ENCODE assay signal across 9 cellular contexts in the genomic region with DNA sequence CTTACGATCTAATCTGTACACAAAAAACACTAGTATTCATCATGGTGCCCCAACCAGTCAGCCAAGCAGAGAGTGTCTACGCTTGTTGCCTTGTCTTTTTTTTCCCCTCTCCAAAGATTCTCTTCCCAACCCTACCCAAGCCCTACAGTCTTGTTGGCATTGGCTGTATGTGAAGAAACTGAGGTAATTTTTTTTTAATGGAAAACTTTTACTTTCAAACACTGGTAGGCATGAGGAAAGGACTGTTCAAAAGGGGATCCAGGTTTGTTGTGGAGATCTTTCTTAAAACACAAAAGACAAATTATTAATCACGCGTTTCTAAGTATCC.
DNase-seq lines count a peak whose midpoint lies in the region; ATAC-seq and TF ChIP-seq lines count a peak whose summit lies in the region.
"Had no signal": no experiment of that assay in that cellular context is flagged by ENCODE, and none has a peak within 500 bp of the region (broad histone marks: within the 10 kb centered on the region; RNA-seq: fewer than 3 reads in every experiment).

No MANE protein-coding gene starts in this region.

- H3K4me1 ChIP-seq in HUES6 (ENCODE audit: control insufficient read depth, insufficient read depth, low read length) = peaks cover 14% of the 10 kb centered on the region

- H3K27me3 ChIP-seq in HUES6 (ENCODE audit: control insufficient read depth, insufficient read depth, low read length) = no peaks in the 10 kb centered on the region

- H3K27ac ChIP-seq in HUES6 (ENCODE audit: low read depth, low read length) = no peak overlapping the region

- H3K36me3 ChIP-seq in HUES6 (ENCODE audit: control insufficient read depth, insufficient read depth, low read length) = no peaks in the 10 kb centered on the region

- H3K4me3 ChIP-seq in HUES6 (ENCODE audit: low read depth, low read length) = peak overlapping the region; percentile 78

- H3K4me3 Mint-ChIP-seq in CD14-positive monocyte = peak overlapping the region; percentile 78 to 91
- H3K4me3 Mint-ChIP-seq in activated naive CD8-positive, alpha-beta T cell treated with anti-CD3 and anti-CD28 coated beads, Interleukin-2, amount 50 U/mL, for 24 hours = peak overlapping the region; percentile 82
- peak overlapping the region; percentile 96 for H3K4me3 Mint-ChIP-seq in natural killer cell treated with Interleukin-12 subunit alpha and Interleukin-12 subunit beta and Interleukin-15 and Interleukin-18, amount 100 ng/mL, for 72 hours

- no peak for ATAC-seq in activated naive CD8-positive, alpha-beta T cell treated with anti-CD3 and anti-CD28 coated beads, Interleukin-2, amount 50 U/mL, for 24 hours
- no peak for ATAC-seq in natural killer cell treated with Interleukin-12 subunit alpha and Interleukin-12 subunit beta and Interleukin-15 and Interleukin-18, amount 100 ng/mL, for 72 hours
- ATAC-seq in GM21381 (IDR thresholded peaks at IDR 0.05; ENCODE audit: unreplicated experiment) (no peak), HG02759 (IDR thresholded peaks at IDR 0.05; ENCODE audit: unreplicated experiment) (no peak)

- DNase-seq in CD14-positive monocyte (ENCODE audit: low spot score) (no peak), germinal center (ENCODE audit: low spot score) (no peak), NCI-H1048 (lab: John Stamatoyannopoulos, UW) (no peak)
- no peak for DNase-seq in activated naive CD8-positive, alpha-beta T cell treated with anti-CD3 and anti-CD28 coated beads, Interleukin-2, amount 50 U/mL, for 24 hours
- DNase-seq in natural killer cell treated with Interleukin-12 subunit alpha and Interleukin-12 subunit beta and Interleukin-15 and Interleukin-18, amount 100 ng/mL, for 72 hours (ENCODE audit: low spot score) = no peak
- DNase-seq: NCI-H187 treated with DMSO at 0.1 percent for 48 hours had no signal

- intact Hi-C loops in CD14-positive monocyte (cut with micrococcal nuclease) = loop anchor here (1.0 to 10.0 kb wide), 2 partner anchors 31 to 737 kb away; a partner anchor contains a TSS

- H3K9me3 Mint-ChIP-seq in CD14-positive monocyte = no peaks in the 10 kb centered on the region
- H3K9me3 Mint-ChIP-seq in activated naive CD8-positive, alpha-beta T cell treated with anti-CD3 and anti-CD28 coated beads, Interleukin-2, amount 50 U/mL, for 24 hours = no peaks in the 10 kb centered on the region
- no peaks in the 10 kb centered on the region for H3K9me3 Mint-ChIP-seq in natural killer cell treated with Interleukin-12 subunit alpha and Interleukin-12 subunit beta and Interleukin-15 and Interleukin-18, amount 100 ng/mL, for 72 hours

- H3K27me3 Mint-ChIP-seq in CD14-positive monocyte (ENCODE audit: low read depth in 3 of 3) = peaks cover 0 to 8% (median 7%) of the 10 kb centered on the region in 3 donors
- peaks cover 3% of the 10 kb centered on the region for H3K27me3 Mint-ChIP-seq in activated naive CD8-positive, alpha-beta T cell treated with anti-CD3 and anti-CD28 coated beads, Interleukin-2, amount 50 U/mL, for 24 hours
- no peaks in the 10 kb centered on the region for H3K27me3 Mint-ChIP-seq in natural killer cell treated with Interleukin-12 subunit alpha and Interleukin-12 subunit beta and Interleukin-15 and Interleukin-18, amount 100 ng/mL, for 72 hours

- H3K9me3 ChIP-seq in HUES6 (ENCODE audit: control insufficient read depth, insufficient read depth, low read depth, low read length) = no peaks in the 10 kb centered on the region

- H3K9ac ChIP-seq in HUES6 (ENCODE audit: low read length) = no peak overlapping the region

- H3K27ac Mint-ChIP-seq in CD14-positive monocyte = no peak overlapping the region
- peak overlapping the region; percentile 92 for H3K27ac Mint-ChIP-seq in activated naive CD8-positive, alpha-beta T cell treated with anti-CD3 and anti-CD28 coated beads, Interleukin-2, amount 50 U/mL, for 24 hours
- H3K27ac Mint-ChIP-seq in natural killer cell treated with Interleukin-12 subunit alpha and Interleukin-12 subunit beta and Interleukin-15 and Interleukin-18, amount 100 ng/mL, for 72 hours = peak overlapping the region; percentile 87 to 93

- TF ChIP-seq CTCF in CD14-positive monocyte (IDR thresholded peaks at IDR 0.05) = no peak

- H3K36me3 Mint-ChIP-seq in CD14-positive monocyte = no peaks in the 10 kb centered on the region
- no peaks in the 10 kb centered on the region for H3K36me3 Mint-ChIP-seq in activated naive CD8-positive, alpha-beta T cell treated with anti-CD3 and anti-CD28 coated beads, Interleukin-2, amount 50 U/mL, for 24 hours (ENCODE audit: low read depth)
- no peaks in the 10 kb centered on the region for H3K36me3 Mint-ChIP-seq in natural killer cell treated with Interleukin-12 subunit alpha and Interleukin-12 subunit beta and Interleukin-15 and Interleukin-18, amount 100 ng/mL, for 72 hours

- peaks cover 24% of the 10 kb centered on the region for H3K4me1 Mint-ChIP-seq in CD14-positive monocyte
- H3K4me1 Mint-ChIP-seq in activated naive CD8-positive, alpha-beta T cell treated with anti-CD3 and anti-CD28 coated beads, Interleukin-2, amount 50 U/mL, for 24 hours = peaks cover 47% of the 10 kb centered on the region
- peaks cover 27 to 46% of the 10 kb centered on the region in 2 donors for H3K4me1 Mint-ChIP-seq in natural killer cell treated with Interleukin-12 subunit alpha and Interleukin-12 subunit beta and Interleukin-15 and Interleukin-18, amount 100 ng/mL, for 72 hours (ENCODE audit: low read depth in 2 of 2)

Comparison
In these comparisons a context has a peak if more than half of its experiments do, and no peak if none do; other contexts are left out.
1. H3K27ac Mint-ChIP-seq: peak in activated naive CD8-positive, alpha-beta T cell treated with anti-CD3 and anti-CD28 coated beads, Interleukin-2, amount 50 U/mL, for 24 hours (single experiment) and natural killer cell treated with Interleukin-12 subunit alpha and Interleukin-12 subunit beta and Interleukin-15 and Interleukin-18, amount 100 ng/mL, for 72 hours (2 of 2); none in CD14-positive monocyte (0 of 7).
2. Peak in every context shown above with its lines, with median percentiles within 50 percentile points of each other: H3K4me3 Mint-ChIP-seq.